Comparison of ENCODE assay signal across 1 cellular context in the genomic region with DNA sequence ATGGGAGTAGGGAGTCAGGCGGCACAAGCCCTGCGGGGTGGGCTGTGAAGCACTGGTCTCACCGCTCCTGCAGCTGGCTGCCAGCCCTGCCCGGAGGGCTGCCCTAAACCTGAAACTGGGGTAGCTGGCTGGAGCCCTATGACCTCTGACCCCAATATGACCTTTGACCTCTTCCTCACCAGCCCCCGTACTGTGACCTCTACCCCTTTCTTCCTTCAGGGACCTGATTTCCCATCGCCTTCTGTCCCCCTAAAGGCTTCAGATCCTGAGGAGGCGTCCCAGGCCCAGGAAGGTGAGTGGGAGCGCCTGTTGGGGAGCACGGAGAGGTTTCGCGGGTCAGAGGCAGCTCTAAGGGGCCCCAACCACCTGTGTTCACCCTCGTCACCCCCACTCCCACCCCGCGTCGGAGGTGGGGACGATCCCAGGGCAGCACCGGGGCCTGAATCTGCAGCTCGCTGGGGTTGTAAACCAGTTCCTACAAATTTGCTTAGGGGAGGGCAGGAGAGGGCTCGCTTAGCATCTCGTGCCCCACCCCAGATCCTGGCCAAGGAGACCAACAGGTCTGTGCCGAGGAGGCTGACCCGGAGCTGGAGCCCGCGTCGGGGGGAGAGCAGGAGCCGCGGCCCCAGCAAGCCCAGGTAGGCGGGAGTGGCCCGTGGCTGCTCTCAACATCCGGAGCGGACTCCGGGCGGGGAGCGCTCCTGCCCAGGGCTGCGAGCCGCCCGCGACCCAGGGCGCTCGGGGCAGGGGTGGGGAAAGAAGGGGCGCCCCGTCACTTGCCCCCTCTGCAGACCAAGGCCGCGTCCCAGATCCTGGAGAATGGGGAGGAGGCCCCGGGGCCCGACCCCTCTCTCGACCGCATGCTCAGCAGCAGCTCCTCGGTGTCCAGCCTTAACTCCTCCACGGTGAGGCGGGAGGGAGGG.
TF ChIP-seq lines count a peak whose summit lies in the region.

No MANE protein-coding gene starts in this region.

TF ChIP-seq in IMR-90, 13 proteins besides CTCF, POLR2A, EP300 and RAD21:
- TF ChIP-seq RCOR1 (IDR thresholded peaks at IDR 0.05; ENCODE audit: insufficient replicate concordance, low read length) (no peak), MAZ (IDR thresholded peaks at IDR 0.05; ENCODE audit: borderline replicate concordance, low read depth, low read length) (no peak), FOS (IDR thresholded peaks at IDR 0.05; ENCODE audit: low read depth, low read length) (no peak), RFX5 (IDR thresholded peaks at IDR 0.05; ENCODE audit: low read depth, low read length) (no peak), SMC3 (IDR thresholded peaks at IDR 0.05; ENCODE audit: low read depth, low read length) (no peak), MAFK (IDR thresholded peaks at IDR 0.05; ENCODE audit: low read depth, low read length) (no peak), CHD1 (IDR thresholded peaks at IDR 0.05; ENCODE audit: low read depth, low read length) (no peak), CEBPB (IDR thresholded peaks at IDR 0.05; ENCODE audit: low read depth, low read length) (no peak), NFE2L2 (IDR thresholded peaks at IDR 0.05; ENCODE audit: low read depth, low read length) (no peak), BHLHE40 (IDR thresholded peaks at IDR 0.05; ENCODE audit: low read depth, low read length) (no peak), MXI1 (IDR thresholded peaks at IDR 0.05; ENCODE audit: borderline replicate concordance, low read depth, low read length) (no peak)
- TF ChIP-seq, protein P1, sequence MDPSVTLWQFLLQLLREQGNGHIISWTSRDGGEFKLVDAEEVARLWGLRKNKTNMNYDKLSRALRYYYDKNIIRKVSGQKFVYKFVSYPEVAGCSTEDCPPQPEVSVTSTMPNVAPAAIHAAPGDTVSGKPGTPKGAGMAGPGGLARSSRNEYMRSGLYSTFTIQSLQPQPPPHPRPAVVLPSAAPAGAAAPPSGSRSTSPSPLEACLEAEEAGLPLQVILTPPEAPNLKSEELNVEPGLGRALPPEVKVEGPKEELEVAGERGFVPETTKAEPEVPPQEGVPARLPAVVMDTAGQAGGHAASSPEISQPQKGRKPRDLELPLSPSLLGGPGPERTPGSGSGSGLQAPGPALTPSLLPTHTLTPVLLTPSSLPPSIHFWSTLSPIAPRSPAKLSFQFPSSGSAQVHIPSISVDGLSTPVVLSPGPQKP (IDR thresholded peaks at IDR 0.05; ENCODE audit: borderline replicate concordance, low read depth, low read length): no peak
- TF ChIP-seq, protein P2, sequence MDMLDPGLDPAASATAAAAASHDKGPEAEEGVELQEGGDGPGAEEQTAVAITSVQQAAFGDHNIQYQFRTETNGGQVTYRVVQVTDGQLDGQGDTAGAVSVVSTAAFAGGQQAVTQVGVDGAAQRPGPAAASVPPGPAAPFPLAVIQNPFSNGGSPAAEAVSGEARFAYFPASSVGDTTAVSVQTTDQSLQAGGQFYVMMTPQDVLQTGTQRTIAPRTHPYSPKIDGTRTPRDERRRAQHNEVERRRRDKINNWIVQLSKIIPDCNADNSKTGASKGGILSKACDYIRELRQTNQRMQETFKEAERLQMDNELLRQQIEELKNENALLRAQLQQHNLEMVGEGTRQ (IDR thresholded peaks at IDR 0.05; ENCODE audit: low read depth, low read length): no peak
